Comparison of ENCODE assay signal across 1 cellular context in genomic region chr10:59027975-59028640, GRCh38.
TF ChIP-seq lines count a peak whose summit lies in the region.

No MANE protein-coding gene starts in this region.

TF ChIP-seq in A549, 52 proteins besides CTCF, POLR2A, EP300 and RAD21 (continued from another document):
- TF ChIP-seq BHLHE40 (IDR thresholded peaks at IDR 0.05; ENCODE audit: low read depth, low read length) (no peak), MAFK (IDR thresholded peaks at IDR 0.05; ENCODE audit: partially characterized antibody) (peak; percentile 88), ELK1 (IDR thresholded peaks at IDR 0.05; ENCODE audit: low read depth, low read length) (no peak), ZNF302 (CRISPR knock-in tag; IDR thresholded peaks at IDR 0.05) (no peak), PBX3 (IDR thresholded peaks at IDR 0.05) (no peak), TFCP2L1 (CRISPR knock-in tag; IDR thresholded peaks at IDR 0.05) (no peak), CBX2 (IDR thresholded peaks at IDR 0.05; ENCODE audit: borderline replicate concordance, low read depth) (no peak), TP53 (CRISPR knock-in tag; IDR thresholded peaks at IDR 0.05) (no peak), RARB (CRISPR knock-in tag; IDR thresholded peaks at IDR 0.05) (no peak), JUNB (IDR thresholded peaks at IDR 0.05) (no peak), FOSB (CRISPR knock-in tag; IDR thresholded peaks at IDR 0.05) (no peak), ZSCAN20 (CRISPR knock-in tag; IDR thresholded peaks at IDR 0.05) (no peak), KDM1A (IDR thresholded peaks at IDR 0.05; ENCODE audit: low read depth) (no peak), MAX (IDR thresholded peaks at IDR 0.05) (no peak), NFE2L2 (conservative IDR thresholded peaks at IDR 0.05; ENCODE audit: low read length) (peak; percentile 74; the same call in 1 of the 2 replicates), CEBPB (IDR thresholded peaks at IDR 0.05) (peak in 1 of 2 experiments; percentile 8; a peak in 1 of 4 replicates), CHD4 (IDR thresholded peaks at IDR 0.05; ENCODE audit: borderline replicate concordance) (no peak)
TF ChIP-seq in A549: peak in this region for 3.
